11 cellular contexts compared by ENCODE assay signal in the genomic region with DNA sequence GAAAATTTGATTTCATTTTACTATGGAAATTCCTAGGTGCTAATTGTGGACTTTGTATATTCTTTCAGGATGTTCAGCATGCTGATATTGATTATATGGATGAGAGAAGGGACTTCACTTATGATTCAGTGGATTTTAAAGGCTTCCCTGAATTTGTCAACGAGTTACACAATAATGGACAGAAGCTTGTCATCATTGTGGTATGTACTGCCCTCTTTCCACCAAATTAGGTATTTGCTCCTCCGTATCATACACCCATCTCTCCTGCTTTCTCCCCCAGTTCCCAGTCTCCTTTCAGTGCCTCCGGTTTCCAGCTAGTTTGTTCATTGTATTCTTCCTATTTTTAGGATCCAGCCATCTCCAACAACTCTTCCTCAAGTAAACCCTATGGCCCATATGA. TPM values are rescaled to one million over a fixed set of nuclear protein-coding genes. Genes with fewer than 3 reads are reported as not detected.
DNase-seq lines count a peak whose midpoint lies in the region; ATAC-seq and TF ChIP-seq lines count a peak whose summit lies in the region.
"Had no signal": no experiment of that assay in that cellular context is flagged by ENCODE, and none has a peak within 500 bp of the region (broad histone marks: within the 10 kb centered on the region; RNA-seq: fewer than 3 reads in every experiment).

No MANE protein-coding gene starts in this region.

- H3K9me3 ChIP-seq in HEK293 (ENCODE audit: control insufficient read depth, insufficient read depth, low read depth, low read length) (no peaks in the 10 kb centered on the region), OCI-LY7 (ENCODE audit: low read length) (no peaks in the 10 kb centered on the region), endodermal cell (ENCODE audit: control insufficient read depth, low read length) (no peaks in the 10 kb centered on the region), neural progenitor cell (ENCODE audit: low read depth) (no peaks in the 10 kb centered on the region)

- H3K9ac ChIP-seq in endodermal cell (ENCODE audit: extremely low read depth, low read length, poor library complexity, severe bottlenecking) (no peak overlapping the region), neural progenitor cell (no peak overlapping the region)

- intact Hi-C loops in OCI-LY7 (cut with micrococcal nuclease; ENCODE audit: unreplicated experiment), result loop anchor here (5.0 kb wide), 1 partner anchor 53 kb away; no protein-coding TSS in a partner anchor

- no peaks in the 10 kb centered on the region for H3K27me3 Mint-ChIP-seq in endodermal cell (ENCODE audit: insufficient read depth)
- H3K27me3 Mint-ChIP-seq in neural progenitor cell (ENCODE audit: insufficient read depth, low read depth), result no peaks in the 10 kb centered on the region
- H3K27me3 Mint-ChIP-seq in T-helper 2 cell treated with Interferon-gamma antibody and Interleukin-4, amounts not matched to agents 5 μg/mL and 100 μg/mL, for 36 hours (ENCODE audit: low read depth), result peaks cover 2% of the 10 kb centered on the region

- no peak for DNase-seq in OCI-LY7 (ENCODE audit: low spot score)
- DNase-seq in endodermal cell, result no peak
- peak; percentile 7 for DNase-seq in neural progenitor cell (ENCODE audit: low spot score)
- no peak for DNase-seq in T-helper 2 cell treated with Interferon-gamma antibody and Interleukin-4, amounts not matched to agents 5 μg/mL and 100 μg/mL, for 36 hours (ENCODE audit: low spot score)
- no peak for DNase-seq in activated naive CD4-positive, alpha-beta T cell treated with anti-CD3 and anti-CD28 coated beads, Interleukin-2, amount 50 U/mL, for 72 hours (ENCODE audit: low spot score in 2 of 2)
- no peak for DNase-seq in NCI-H2171 treated with DMSO at 0.1 percent for 48 hours (lab: John Stamatoyannopoulos, UW)
- DNase-seq: activated CD8-positive, alpha-beta memory T cell treated with anti-CD3 and anti-CD28 coated beads, Interleukin-2, amount 50 U/mL, for 48 hours; effector memory CD4-positive, alpha-beta T cell had no signal

- no peak overlapping the region for H2AFZ ChIP-seq in OCI-LY7 (ENCODE audit: low read length)
- no peak overlapping the region for H2AFZ ChIP-seq in neural progenitor cell (replicated peaks)

- H3K27me3 ChIP-seq in endodermal cell (ENCODE audit: control insufficient read depth, insufficient read depth, low read length, poor library complexity, severe bottlenecking) (no peaks in the 10 kb centered on the region), neural progenitor cell (no peaks in the 10 kb centered on the region)

- H3K27ac Mint-ChIP-seq in endodermal cell (no peak overlapping the region), neural progenitor cell (no peak overlapping the region)
- no peak overlapping the region for H3K27ac Mint-ChIP-seq in T-helper 2 cell treated with Interferon-gamma antibody and Interleukin-4, amounts not matched to agents 5 μg/mL and 100 μg/mL, for 36 hours
- no peak overlapping the region for H3K27ac Mint-ChIP-seq in activated naive CD4-positive, alpha-beta T cell treated with anti-CD3 and anti-CD28 coated beads, Interleukin-2, amount 50 U/mL, for 72 hours

- no TSS peak for BruUV-seq in OCI-LY7 (replicated peaks; lab: Mats Ljungman, UMichigan)

- H4K20me1 ChIP-seq in OCI-LY7 (ENCODE audit: insufficient read depth, low read length) (no peaks in the 10 kb centered on the region), neural progenitor cell (ENCODE audit: low read depth) (no peaks in the 10 kb centered on the region)

- H3K9me3 Mint-ChIP-seq in endodermal cell (no peaks in the 10 kb centered on the region), neural progenitor cell (no peaks in the 10 kb centered on the region)
- H3K9me3 Mint-ChIP-seq in T-helper 2 cell treated with Interferon-gamma antibody and Interleukin-4, amounts not matched to agents 5 μg/mL and 100 μg/mL, for 36 hours, result no peaks in the 10 kb centered on the region
- H3K9me3 Mint-ChIP-seq in activated naive CD4-positive, alpha-beta T cell treated with anti-CD3 and anti-CD28 coated beads, Interleukin-2, amount 50 U/mL, for 72 hours, result no peaks in the 10 kb centered on the region

- H3K79me2 ChIP-seq in OCI-LY7 (ENCODE audit: insufficient read depth, low read depth, low read length) (no peaks in the 10 kb centered on the region), neural progenitor cell (ENCODE audit: low read depth) (no peaks in the 10 kb centered on the region)

- no peaks in the 10 kb centered on the region for H3K4me1 ChIP-seq in HEK293 (ENCODE audit: control insufficient read depth, insufficient read depth, low read length)
- H3K4me1 ChIP-seq in OCI-LY7 (ENCODE audit: insufficient read depth, low read length, poor library complexity, severe bottlenecking), result no peaks in the 10 kb centered on the region
- H3K4me1 ChIP-seq in endodermal cell (ENCODE audit: control insufficient read depth, insufficient read depth, low read length), result peaks cover 7% of the 10 kb centered on the region
- no peaks in the 10 kb centered on the region for H3K4me1 ChIP-seq in neural progenitor cell

- no peak overlapping the region for H3K4me2 ChIP-seq in OCI-LY7 (ENCODE audit: low read length)
- H3K4me2 ChIP-seq in neural progenitor cell, result no peak overlapping the region

- no peaks in the 10 kb centered on the region for H3K9me2 ChIP-seq in OCI-LY7 (ENCODE audit: insufficient read depth, low read length)

- ATAC-seq in activated naive CD4-positive, alpha-beta T cell treated with anti-CD3 and anti-CD28 coated beads, Interleukin-2, amount 50 U/mL, for 72 hours, result no peak

- H3K36me3 ChIP-seq in HEK293 (ENCODE audit: control insufficient read depth in 2 of 2, insufficient read depth in 1 of 2, low read length in 2 of 2), result no peaks in the 10 kb centered on the region
- no peaks in the 10 kb centered on the region for H3K36me3 ChIP-seq in OCI-LY7 (ENCODE audit: insufficient read depth, low read length)
- no peaks in the 10 kb centered on the region for H3K36me3 ChIP-seq in endodermal cell (ENCODE audit: control insufficient read depth, insufficient read depth, low read length)
- no peaks in the 10 kb centered on the region for H3K36me3 ChIP-seq in neural progenitor cell

- H3K4me3 ChIP-seq in HEK293 (ENCODE audit: low read depth, low read length) (no peak overlapping the region), OCI-LY7 (ENCODE audit: low read depth, low read length, poor library complexity, severe bottlenecking) (no peak overlapping the region), endodermal cell (ENCODE audit: low read length) (no peak overlapping the region), neural progenitor cell (no peak overlapping the region)

- 0 out of 2 replicates have a peak, but pooled peaks have one; percentile 20 for TF ChIP-seq CTCF in HEK293 (tag by site-specific recombination; IDR thresholded peaks at IDR 0.05)
- TF ChIP-seq CTCF in OCI-LY7 (conservative IDR thresholded peaks at IDR 0.05; ENCODE audit: low read length), result peak; percentile 38
- peak; percentile 57 for TF ChIP-seq CTCF in endodermal cell (conservative IDR thresholded peaks at IDR 0.05)
- TF ChIP-seq CTCF in neural progenitor cell (IDR thresholded peaks at IDR 0.05), result peak; percentile 29

- no peaks in the 10 kb centered on the region for H3F3A ChIP-seq in neural progenitor cell (ENCODE audit: low read depth)

- H3K27ac ChIP-seq in HEK293 (ENCODE audit: extremely low read depth, low read depth, low read length), result no peak overlapping the region
- no peak overlapping the region for H3K27ac ChIP-seq in OCI-LY7 (ENCODE audit: low read depth, low read length, poor library complexity, severe bottlenecking)
- H3K27ac ChIP-seq in endodermal cell (ENCODE audit: low read depth, low read length), result no peak overlapping the region
- no peak overlapping the region for H3K27ac ChIP-seq in neural progenitor cell

- 71 to 77% methylated on average over 3 of the region's 3 CpGs for WGBS in endodermal cell (ENCODE audit: insufficient coverage in 1 of 2, insufficient read length in 1 of 2), 2 experiments

- CTCF ChIA-PET in HEK293 (lab: Yijun Ruan, JAX), result interaction anchor here (0.6 to 8.1 kb wide), 4 partner anchors 17 to 159 kb away, joined by 3 to 70 read pairs (median 3); a partner anchor contains a TSS
- CTCF ChIA-PET in OCI-LY7 (lab: Charles Lee; ENCODE audit: unreplicated experiment), result no interaction called here

- peaks cover 15% of the 10 kb centered on the region for H3K4me1 Mint-ChIP-seq in endodermal cell
- no peaks in the 10 kb centered on the region for H3K4me1 Mint-ChIP-seq in neural progenitor cell
- H3K4me1 Mint-ChIP-seq in T-helper 2 cell treated with Interferon-gamma antibody and Interleukin-4, amounts not matched to agents 5 μg/mL and 100 μg/mL, for 36 hours (ENCODE audit: low read depth), result no peaks in the 10 kb centered on the region

- H3K4me3 Mint-ChIP-seq in endodermal cell, result no peak overlapping the region
- no peak overlapping the region for H3K4me3 Mint-ChIP-seq in neural progenitor cell
- no peak overlapping the region for H3K4me3 Mint-ChIP-seq in T-helper 2 cell treated with Interferon-gamma antibody and Interleukin-4, amounts not matched to agents 5 μg/mL and 100 μg/mL, for 36 hours

- H3K36me3 Mint-ChIP-seq in endodermal cell (ENCODE audit: low read depth) (no peaks in the 10 kb centered on the region), neural progenitor cell (no peaks in the 10 kb centered on the region)
- no peaks in the 10 kb centered on the region for H3K36me3 Mint-ChIP-seq in T-helper 2 cell treated with Interferon-gamma antibody and Interleukin-4, amounts not matched to agents 5 μg/mL and 100 μg/mL, for 36 hours (ENCODE audit: low read depth)
- no peaks in the 10 kb centered on the region for H3K36me3 Mint-ChIP-seq in activated naive CD4-positive, alpha-beta T cell treated with anti-CD3 and anti-CD28 coated beads, Interleukin-2, amount 50 U/mL, for 72 hours

- POLR2A ChIA-PET in HEK293 (lab: Yijun Ruan, JAX) (no interaction called here), OCI-LY7 (lab: Charles Lee) (interaction anchor here (1.3 kb wide), 1 partner anchor 57 kb away, joined by 3 read pairs; a partner anchor contains a TSS)

TF ChIP-seq in HEK293, 187 proteins besides CTCF, POLR2A, EP300 and RAD21 (continues in another document):
- TF ChIP-seq ZNF157 (tag by site-specific recombination; IDR thresholded peaks at IDR 0.05) (no peak), MEIS1 (CRISPR knock-in tag; IDR thresholded peaks at IDR 0.05; ENCODE audit: borderline replicate concordance) (no peak)

RNA-seq across cellular contexts. Expression of a gene that starts 34.6 kb away (rescaled TPM):
- total RNA-seq in OCI-LY7 (2014; rRNA removed; shearing (Covaris generic)), result 0.03 and 0.05 TPM in 2 replicates
- total RNA-seq in OCI-LY7 (2022) (not detected in 2 replicates), endodermal cell (under 1 TPM; 0.33 to 0.37 TPM), neural progenitor cell (ENCODE audit: low replicate concordance) (0.56 and 0.60 TPM in 2 replicates)
- 1.2 TPM for polyA plus RNA-seq in endodermal cell (2013, experiment 1 of 2)
- 0.33 TPM for polyA plus RNA-seq in endodermal cell (2013, experiment 2 of 2)
- total RNA-seq in activated naive CD4-positive, alpha-beta T cell treated with anti-CD3 and anti-CD28 coated beads, Interleukin-2, amount 50 U/mL, for 72 hours, result under 1 TPM in 1 of 2 donors, not detected in 1; 0.02 TPM

RNA-seq across cellular contexts. Expression of a gene that starts 56.7 kb away (rescaled TPM):
- not detected in 2 replicates for total RNA-seq in OCI-LY7 (2014; rRNA removed; shearing (Covaris generic))
- not detected in 2 replicates for total RNA-seq in OCI-LY7 (2022)
- total RNA-seq in endodermal cell, result not detected
- not detected for polyA plus RNA-seq in endodermal cell (2013, experiment 1 of 2)
- not detected for polyA plus RNA-seq in endodermal cell (2013, experiment 2 of 2)
- total RNA-seq in neural progenitor cell (ENCODE audit: low replicate concordance), result not detected in 2 replicates
- total RNA-seq in activated naive CD4-positive, alpha-beta T cell treated with anti-CD3 and anti-CD28 coated beads, Interleukin-2, amount 50 U/mL, for 72 hours, result not detected
- total RNA-seq: myocyte had no signal
- polyA plus RNA-seq: adipose tissue had no signal
